Comparison of ENCODE assay signal across 19 cellular contexts in genomic region chr3:196124608-196125007, GRCh38. TPM values are rescaled to one million over a fixed set of nuclear protein-coding genes. Genes with fewer than 3 reads are reported as not detected.
DNase-seq lines count a peak whose midpoint lies in the region; ATAC-seq, FAIRE-seq and TF ChIP-seq lines count a peak whose summit lies in the region.
"Had no signal": no experiment of that assay in that cellular context is flagged by ENCODE, and none has a peak within 500 bp of the region (broad histone marks: within the 10 kb centered on the region; RNA-seq: fewer than 3 reads in every experiment).

No MANE protein-coding gene starts in this region.

- no peak for TF ChIP-seq CTCF in GM12878 (IDR thresholded peaks at IDR 0.05 in 2 of 3, conservative IDR thresholded peaks at IDR 0.05 in 1 of 3; ENCODE audit: control insufficient read depth in 2 of 3, extremely low read depth in 1 of 3, insufficient read depth in 1 of 3, low read depth in 3 of 3, low read length in 3 of 3)
- no peak for TF ChIP-seq CTCF in lower lobe of right lung (IDR thresholded peaks at IDR 0.05)

- in situ Hi-C loops in GM12878 (cut with MboI) = no loop called here

- DNase-seq in stimulated activated naive CD8-positive, alpha-beta T cell treated with anti-CD3 and anti-CD28 coated beads, Interleukin-15, Interleukin-2, amounts not matched to agents 100 U/mL and 50 U/mL, for 24 hours = no peak
- DNase-seq in stimulated activated naive CD8-positive, alpha-beta T cell treated with anti-CD3 and anti-CD28 coated beads, Interleukin-15, amount 100 ng/mL, for 72 hours = no peak
- DNase-seq in GM12878 (ENCODE audit: low read depth, low spot score) (no peak), lower lobe of right lung (peak; percentile 1), neuronal stem cell (ENCODE audit: low spot score) (no peak), DMS153 treated with DMSO at 0.1 percent for 48 hours (lab: John Stamatoyannopoulos, UW; ENCODE audit: unreplicated experiment) (no peak)
- DNase-seq: CD8-positive, alpha-beta T cell; DMS 273 treated with DMSO at 0.1 percent for 48 hours; GM23248; HCEC 1CT; IMR-90 had no signal

- 61% methylated on average over 5 of the region's 5 CpGs for WGBS in GM12878 (ENCODE audit: insufficient coverage, insufficient replicate concordance, low lambda C conversion rate, missing lambda C conversion rate)
- no CpG with 5 or more reads among the region's 5 CpGs for WGBS in neuronal stem cell (ENCODE audit: extremely low coverage in 2 of 2, insufficient read length in 2 of 2, insufficient replicate concordance in 1 of 2), 2 donors

- no peak overlapping the region for H3K4me3 Mint-ChIP-seq in stimulated activated naive CD8-positive, alpha-beta T cell treated with anti-CD3 and anti-CD28 coated beads, Interleukin-15, amount 100 ng/mL, for 72 hours
- H3K4me3 Mint-ChIP-seq: B cell; CD8-positive, alpha-beta T cell had no signal

- no peak overlapping the region for H2BK12ac ChIP-seq in neuronal stem cell (ENCODE audit: low read length)

- no peak overlapping the region for H3K4me2 ChIP-seq in GM12878 (ENCODE audit: control insufficient read depth, insufficient read depth)
- H3K4me2 ChIP-seq in neuronal stem cell (ENCODE audit: insufficient read depth, low read length, poor library complexity, severe bottlenecking) = no peak overlapping the region

- no peak overlapping the region for H3K18ac ChIP-seq in neuronal stem cell (ENCODE audit: low read length)

- H3K79me2 ChIP-seq in GM12878 (ENCODE audit: control insufficient read depth, insufficient read depth, low read length) = no peaks in the 10 kb centered on the region

- no peak overlapping the region for H3K23ac ChIP-seq in neuronal stem cell (ENCODE audit: low read depth, low read length, poor library complexity)

- H3K27ac ChIP-seq in GM12878 (ENCODE audit: control insufficient read depth, insufficient read depth) = no peak overlapping the region
- no peak overlapping the region for H3K27ac ChIP-seq in lower lobe of right lung
- no peak overlapping the region for H3K27ac ChIP-seq in neuronal stem cell (replicated peaks; ENCODE audit: low read length)
- H3K27ac ChIP-seq: BLaER1 treated with 17β-estradiol and CSF1 and Interleukin-3, amounts not matched to agents 10 nM and 100 nM; GM23248 had no signal

- H4K8ac ChIP-seq in neuronal stem cell (ENCODE audit: low read depth, low read length) = no peak overlapping the region

- BruUV-seq in GM12878 (replicated peaks; lab: Mats Ljungman, UMichigan) = no TSS peak

- H2AK5ac ChIP-seq in neuronal stem cell (ENCODE audit: low read depth, low read length) = no peak overlapping the region

- no peak for TF ChIP-seq EP300 in GM12878 (IDR thresholded peaks at IDR 0.05; ENCODE audit: borderline replicate concordance in 1 of 2, control insufficient read depth in 1 of 2, low read depth in 2 of 2, low read length in 2 of 2)

- FAIRE-seq in GM12878 (lab: Jason Lieb, UNC) = no peak
- FAIRE-seq: G401.6, GM12892, GM18507, H54, HTR-8/SVneo had no signal

- POLR2A ChIA-PET in GM12878 (lab: Charles Lee) = no interaction called here

- H3K9ac ChIP-seq in GM12878 (ENCODE audit: control insufficient read depth, insufficient read depth, low read length) (no peak overlapping the region), neuronal stem cell (ENCODE audit: low read depth, low read length, poor library complexity) (no peak overlapping the region)
- H3K9ac ChIP-seq: BLaER1 treated with 17β-estradiol and CSF1 and Interleukin-3, amounts not matched to agents 10 nM and 100 nM; GM23248 had no signal

- H3K4me1 ChIP-seq in GM12878 (ENCODE audit: control insufficient read depth, insufficient read depth, low read length) = peaks cover 25% of the 10 kb centered on the region
- H3K4me1 ChIP-seq in lower lobe of right lung = peaks cover 25% of the 10 kb centered on the region
- peaks cover 0 to 7% of the 10 kb centered on the region in 2 donors for H3K4me1 ChIP-seq in neuronal stem cell (ENCODE audit: control insufficient read depth in 2 of 2, insufficient read depth in 1 of 2, low read depth in 1 of 2, low read length in 2 of 2)

- H2BK5ac ChIP-seq in neuronal stem cell (ENCODE audit: low read length) = no peak overlapping the region

- H3K4me3 ChIP-seq in GM12878 (no peak overlapping the region), lower lobe of right lung (no peak overlapping the region), neuronal stem cell (ENCODE audit: low read length in 2 of 2) (no peak overlapping the region)
- H3K4me3 ChIP-seq: BLaER1 treated with 17β-estradiol and CSF1 and Interleukin-3, amounts not matched to agents 10 nM and 100 nM; GM23248 had no signal

- H3K14ac ChIP-seq in neuronal stem cell (ENCODE audit: low read length) = no peak overlapping the region

- intact Hi-C loops in GM12878 (cut with micrococcal nuclease; ENCODE audit: unreplicated experiment) (no loop called here), lower lobe of right lung (cut with DNase I) (no loop called here)

- no peak overlapping the region for H3K27ac Mint-ChIP-seq in stimulated activated naive CD8-positive, alpha-beta T cell treated with anti-CD3 and anti-CD28 coated beads, Interleukin-15, amount 100 ng/mL, for 72 hours
- H3K27ac Mint-ChIP-seq: B cell; CD8-positive, alpha-beta T cell had no signal

- no peaks in the 10 kb centered on the region for H3K27me3 Mint-ChIP-seq in stimulated activated naive CD8-positive, alpha-beta T cell treated with anti-CD3 and anti-CD28 coated beads, Interleukin-15, amount 100 ng/mL, for 72 hours
- H3K27me3 Mint-ChIP-seq: B cell had no signal

- no peak overlapping the region for H4K91ac ChIP-seq in neuronal stem cell (ENCODE audit: low read depth, low read length, poor library complexity)

- SMC1A ChIA-PET in GM12878 (lab: Charles Lee; ENCODE audit: uncharacterized antibody, unreplicated experiment) = no interaction called here

- no peak overlapping the region for H2AFZ ChIP-seq in GM12878 (ENCODE audit: control insufficient read depth, low read depth, low read length)
- H2AFZ ChIP-seq in neuronal stem cell (ENCODE audit: low read length) = no peak overlapping the region
- H2AFZ ChIP-seq: GM23248 had no signal

- H4K20me1 ChIP-seq in GM12878 (ENCODE audit: control insufficient read depth, insufficient read depth) = no peaks in the 10 kb centered on the region
- H4K20me1 ChIP-seq: BLaER1 treated with 17β-estradiol and CSF1 and Interleukin-3, amounts not matched to agents 10 nM and 100 nM had no signal

- no peak overlapping the region for H2BK120ac ChIP-seq in neuronal stem cell (ENCODE audit: low read depth, low read length)

- no peak for TF ChIP-seq POLR2A in GM12878 (IDR thresholded peaks at IDR 0.05; ENCODE audit: low read depth, low read length)

- ATAC-seq in stimulated activated naive CD8-positive, alpha-beta T cell treated with anti-CD3 and anti-CD28 coated beads, Interleukin-15, Interleukin-2, amounts not matched to agents 100 U/mL and 50 U/mL, for 24 hours = peak; percentile 30
- ATAC-seq in stimulated activated naive CD8-positive, alpha-beta T cell treated with anti-CD3 and anti-CD28 coated beads, Interleukin-15, amount 100 ng/mL, for 72 hours = no peak
- 0 out of 3 replicates have a peak, but pooled peaks have one; percentile 18 for ATAC-seq in GM12878
- no peak for ATAC-seq in lower lobe of right lung
- ATAC-seq in HG02884 (IDR thresholded peaks at IDR 0.05; ENCODE audit: unreplicated experiment) = no peak
- ATAC-seq: CD8-positive, alpha-beta T cell had no signal

- H3K9me3 Mint-ChIP-seq in stimulated activated naive CD8-positive, alpha-beta T cell treated with anti-CD3 and anti-CD28 coated beads, Interleukin-15, amount 100 ng/mL, for 72 hours = no peaks in the 10 kb centered on the region
- H3K9me3 Mint-ChIP-seq: CD8-positive, alpha-beta T cell had no signal

- H3K9me3 ChIP-seq in GM12878 (replicated peaks; ENCODE audit: control insufficient read depth, insufficient read depth, low read length) (no peaks in the 10 kb centered on the region; the same call in 2 of the 3 replicates), lower lobe of right lung (no peaks in the 10 kb centered on the region), neuronal stem cell (replicated peaks in 1 of 2; ENCODE audit: control insufficient read depth in 2 of 2, insufficient read depth in 1 of 2, low read depth in 1 of 2, low read length in 2 of 2) (no peaks in the 10 kb centered on the region)

- no peak overlapping the region for H3K4ac ChIP-seq in neuronal stem cell (ENCODE audit: low read length)

- no peaks in the 10 kb centered on the region for H3K36me3 ChIP-seq in GM12878 (ENCODE audit: control insufficient read depth in 2 of 2, insufficient read depth in 2 of 2, low read length in 1 of 2)
- H3K36me3 ChIP-seq in lower lobe of right lung = no peaks in the 10 kb centered on the region
- no peaks in the 10 kb centered on the region for H3K36me3 ChIP-seq in neuronal stem cell (replicated peaks in 1 of 2; ENCODE audit: control insufficient read depth in 2 of 2, insufficient read depth in 2 of 2, low read length in 2 of 2)
- H3K36me3 ChIP-seq: BLaER1 treated with 17β-estradiol and CSF1 and Interleukin-3, amounts not matched to agents 10 nM and 100 nM had no signal

- H3K27me3 ChIP-seq in GM12878 (replicated peaks in 1 of 2; ENCODE audit: control insufficient read depth in 2 of 2, insufficient read depth in 2 of 2, low read length in 1 of 2) (no peaks in the 10 kb centered on the region), lower lobe of right lung (ENCODE audit: low read depth) (no peaks in the 10 kb centered on the region), neuronal stem cell (ENCODE audit: control insufficient read depth in 3 of 3, insufficient read depth in 3 of 3, low read depth in 1 of 3, low read length in 3 of 3) (peaks cover 0 to 11% (median 0%) of the 10 kb centered on the region in 3 experiments)
- H3K27me3 ChIP-seq: BLaER1 treated with 17β-estradiol and CSF1 and Interleukin-3, amounts not matched to agents 10 nM and 100 nM had no signal

- RAD21 ChIA-PET in GM12878 (lab: Charles Lee; ENCODE audit: unreplicated experiment) = no interaction called here

- peak; percentile 33; the same call in 1 of the 2 replicates for TF ChIP-seq RAD21 in GM12878 (IDR thresholded peaks at IDR 0.05; ENCODE audit: insufficient read depth, low read depth, low read length)

- peaks cover 61% of the 10 kb centered on the region for H3K4me1 Mint-ChIP-seq in stimulated activated naive CD8-positive, alpha-beta T cell treated with anti-CD3 and anti-CD28 coated beads, Interleukin-15, amount 100 ng/mL, for 72 hours

- H2BK15ac ChIP-seq in neuronal stem cell (ENCODE audit: low read length) = no peak overlapping the region

- H3K79me1 ChIP-seq in neuronal stem cell (ENCODE audit: low read depth, low read length) = no peaks in the 10 kb centered on the region

- CTCF ChIA-PET in GM12878 (lab: Yijun Ruan, JAX) = interaction anchor here (0.9 to 1.0 kb wide), 2 partner anchors 14 kb away, joined by 3 read pairs; no protein-coding TSS in a partner anchor

RNA-seq across cellular contexts. Expression of gene TFRC, which starts 42.7 kb away (rescaled TPM):
- total RNA-seq in GM12878 (2013; cell fraction: nucleolus; rRNA removed) = 1,474 and 1,543 TPM in 2 replicates
- total RNA-seq in GM12878 (2014; rRNA removed) (325 and 365 TPM in 2 replicates), GM12878 (2014; rRNA removed; fragmentation: Illumina TruSeq; extraction: Trizol) (306 and 308 TPM in 2 replicates), GM12878 (2021) (356 and 373 TPM in 2 replicates), lower lobe of right lung (478 TPM)
- 147 TPM for polyA plus RNA-seq in GM12878 (2011; ENCODE audit: low read depth)
- polyA plus RNA-seq in GM12878 (2011; rRNA removed) (368 and 477 TPM in 2 replicates), GM12878 (2014; fragmentation: Illumina TruSeq; extraction: Trizol) (218 and 272 TPM in 2 replicates), GM12878 (2014; fragmentation: Nextera tagmentation; extraction: Ambion mirVana) (100 to 1,000 TPM; 123 to 132 TPM), GM12878 (2014; rRNA removed) (152 and 164 TPM in 2 replicates), GM12878 (2016; fragmentation: Nextera tagmentation; extraction: Ambion mirVana) (100 to 1,000 TPM; 468 to 526 TPM)
- polyA plus RNA-seq in GM12878 (2011; cell fraction: cytosol; rRNA removed) = 111 and 144 TPM in 2 replicates
- 375 and 515 TPM in 2 replicates for polyA plus RNA-seq in GM12878 (2011; cell fraction: nucleus; rRNA removed)
- polyA plus RNA-seq in GM12878 (2012) = 227 and 250 TPM in 2 replicates
- 462 and 911 TPM in 2 replicates for polyA minus RNA-seq in GM12878 (2011; rRNA and poly(A)+ RNA removed)
- polyA minus RNA-seq in GM12878 (2011; cell fraction: cytosol; rRNA and poly(A)+ RNA removed) = 210 and 215 TPM in 2 replicates
- 318 and 391 TPM in 2 replicates for polyA minus RNA-seq in GM12878 (2011; cell fraction: nucleus; rRNA and poly(A)+ RNA removed)
- polyA plus RNA-seq in neuronal stem cell (2013, experiment 1 of 2) = 33.8 TPM
- 33.9 TPM for polyA plus RNA-seq in neuronal stem cell (2013, experiment 2 of 2)

Comparison
In these comparisons a context has a peak if more than half of its experiments do, and no peak if none do; other contexts are left out.
1. ATAC-seq: peak in stimulated activated naive CD8-positive, alpha-beta T cell treated with anti-CD3 and anti-CD28 coated beads, Interleukin-15, Interleukin-2, amounts not matched to agents 100 U/mL and 50 U/mL, for 24 hours (single experiment) and GM12878 (single experiment); none in stimulated activated naive CD8-positive, alpha-beta T cell treated with anti-CD3 and anti-CD28 coated beads, Interleukin-15, amount 100 ng/mL, for 72 hours (single experiment), lower lobe of right lung (0 of 2) and HG02884 (single experiment).